In the genomic region with DNA sequence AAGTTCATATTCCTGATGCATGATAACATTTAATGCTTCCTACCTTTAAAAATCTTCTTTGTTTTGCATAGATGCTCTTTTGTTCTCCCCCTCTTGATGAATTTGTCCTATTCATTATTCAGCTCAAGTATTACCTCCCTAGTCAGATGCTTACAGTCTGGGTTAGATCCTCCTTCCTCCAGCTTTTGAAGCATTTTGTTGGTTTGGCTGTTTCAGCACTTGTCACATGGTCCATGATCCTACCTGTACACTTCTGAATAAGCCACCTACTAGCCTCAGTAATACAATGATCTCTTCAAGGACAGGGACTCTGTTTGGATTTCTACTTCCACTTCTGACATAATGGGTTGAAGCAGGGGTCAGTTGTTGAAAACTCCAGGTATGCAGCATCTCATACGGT, we compare ENCODE assay signal across 17 cellular contexts.
"Had no signal": no experiment of that assay in that cellular context is flagged by ENCODE, and none has a peak within 500 bp of the region (broad histone marks: within the 10 kb centered on the region; RNA-seq: fewer than 3 reads in every experiment).

No MANE protein-coding gene starts in this region.

- H3K27me3 Mint-ChIP-seq: memory B cell; stimulated activated naive B cell treated with anti-CD40 and anti-IgM and Interleukin-4, amounts not matched to agents 10 μg/mL and 1 μg/mL and 100 μg/mL, for 72 hours had no signal

- H3K4me3 ChIP-seq: colonic mucosa, esophagus muscularis mucosa, hepatocyte, left ventricle myocardium inferior, right atrium auricular region, tibial artery, uterus had no signal

- H3K4me3 Mint-ChIP-seq: memory B cell; stimulated activated naive B cell treated with anti-CD40 and anti-IgM and Interleukin-4, amounts not matched to agents 10 μg/mL and 1 μg/mL and 100 μg/mL, for 72 hours had no signal

- H3K4me1 ChIP-seq: colonic mucosa, esophagus muscularis mucosa, left ventricle myocardium inferior, right atrium auricular region, tibial artery, uterus had no signal

- H3K27ac ChIP-seq: colonic mucosa, esophagus muscularis mucosa, hepatocyte, left ventricle myocardium inferior, right atrium auricular region, tibial artery, uterus had no signal

- H3K9me3 ChIP-seq: colonic mucosa, esophagus muscularis mucosa, left ventricle myocardium inferior, right atrium auricular region, tibial artery, uterus had no signal

- H3K27me3 ChIP-seq: colonic mucosa, esophagus muscularis mucosa, hepatocyte, right atrium auricular region, tibial artery, uterus had no signal

- FAIRE-seq: kidney had no signal

- H3K9me3 Mint-ChIP-seq: memory B cell; stimulated activated naive B cell treated with anti-CD40 and anti-IgM and Interleukin-4, amounts not matched to agents 10 μg/mL and 1 μg/mL and 100 μg/mL, for 72 hours had no signal

- DNase-seq: activated CD4-positive, CD25-positive, alpha-beta regulatory T cell treated with anti-CD3 and anti-CD28 coated beads, Interleukin-2, amount 50 U/mL, for 72 hours; activated naive CD4-positive, alpha-beta T cell treated with Interleukin-2 at 50 U/mL for 16 hours; amniotic stem cell; colonic mucosa; kidney; left ventricle myocardium inferior; stimulated activated CD4-positive, alpha-beta T cell treated with anti-CD3 and anti-CD28 coated beads, Interleukin-2, amount 100 ng/mL, for 48 hours; stimulated activated naive B cell treated with anti-CD40 and anti-IgM and Interleukin-4, amounts not matched to agents 10 μg/mL and 1 μg/mL and 100 μg/mL, for 72 hours; T-helper 1 cell; T1000; tibial artery; uterus had no signal

- H3K27ac Mint-ChIP-seq: memory B cell; progenitor cell of endocrine pancreas; stimulated activated naive B cell treated with anti-CD40 and anti-IgM and Interleukin-4, amounts not matched to agents 10 μg/mL and 1 μg/mL and 100 μg/mL, for 72 hours had no signal

- H3K36me3 ChIP-seq: colonic mucosa, esophagus muscularis mucosa, left ventricle myocardium inferior, right atrium auricular region, tibial artery, uterus had no signal

- H3K36me3 Mint-ChIP-seq: memory B cell had no signal

- ATAC-seq: stimulated activated naive B cell treated with anti-CD40 and anti-IgM and Interleukin-4, amounts not matched to agents 10 μg/mL and 1 μg/mL and 100 μg/mL, for 72 hours had no signal
